In genomic region chr11:113685650-113686349, GRCh38 we compare ENCODE assay signal across 19 cellular contexts. TPM values are rescaled to one million over a fixed set of nuclear protein-coding genes. Genes with fewer than 3 reads are reported as not detected.
DNase-seq lines count a peak whose midpoint lies in the region; ATAC-seq, FAIRE-seq and TF ChIP-seq lines count a peak whose summit lies in the region.
"Had no signal": no experiment of that assay in that cellular context is flagged by ENCODE, and none has a peak within 500 bp of the region (broad histone marks: within the 10 kb centered on the region; RNA-seq: fewer than 3 reads in every experiment).

No MANE protein-coding gene starts in this region.

- H3F3A ChIP-seq in PC-3 (ENCODE audit: low read length, unreplicated experiment) = no peaks in the 10 kb centered on the region

- H3K4me2 ChIP-seq in astrocyte (ENCODE audit: low read length) (no peak overlapping the region), PC-3 (ENCODE audit: low read length) (no peak overlapping the region)

- no peak for TF ChIP-seq POLR2A in heart left ventricle (IDR thresholded peaks at IDR 0.05)

- H3K36me3 ChIP-seq in astrocyte (ENCODE audit: insufficient read depth, low read length) (no peaks in the 10 kb centered on the region), heart left ventricle (no peaks in the 10 kb centered on the region), PC-3 (ENCODE audit: low read depth, low read length) (no peaks in the 10 kb centered on the region)
- H3K36me3 ChIP-seq: colonic mucosa, left ventricle myocardium inferior, thyroid gland had no signal

- peak; percentile 35 for DNase-seq in GM12865 (ENCODE audit: low read depth)
- DNase-seq in astrocyte (ENCODE audit: low read depth) = no peak
- DNase-seq in heart left ventricle = no peak
- DNase-seq in left ventricle myocardium superior = no peak
- DNase-seq in PC-3 = no peak
- DNase-seq: activated CD4-positive, alpha-beta T cell treated with anti-CD3 and anti-CD28 coated beads for 1 hour; activated effector memory CD4-positive, alpha-beta T cell treated with Interleukin-2 at 50 U/mL for 16 hours; activated naive CD8-positive, alpha-beta T cell treated with anti-CD3 and anti-CD28 coated beads, Interleukin-2, amount 50 U/mL, for 24 hours; CD4-positive, CD25-positive, alpha-beta regulatory T cell; colonic mucosa; DMS79; left ventricle myocardium inferior; NCI-H187; thyroid gland had no signal

- CTCF ChIA-PET in PC-3 (lab: Charles Lee) = no interaction called here

- H3K9me3 Mint-ChIP-seq in astrocyte (ENCODE audit: unreplicated experiment) = peaks cover 5% of the 10 kb centered on the region
- H3K9me3 Mint-ChIP-seq: activated naive CD8-positive, alpha-beta T cell treated with anti-CD3 and anti-CD28 coated beads, Interleukin-2, amount 50 U/mL, for 24 hours; CD4-positive, CD25-positive, alpha-beta regulatory T cell; IgD-negative memory B cell had no signal

- peak overlapping the region; percentile 75 for H3K27ac Mint-ChIP-seq in astrocyte (ENCODE audit: unreplicated experiment)
- H3K27ac Mint-ChIP-seq: activated naive CD8-positive, alpha-beta T cell treated with anti-CD3 and anti-CD28 coated beads, Interleukin-2, amount 50 U/mL, for 24 hours; CD4-positive, CD25-positive, alpha-beta regulatory T cell; IgD-negative memory B cell had no signal

- TF ChIP-seq CTCF in GM12865 (IDR thresholded peaks at IDR 0.05; ENCODE audit: insufficient read depth, low read depth, low read length, missing control alignments) (no peak), astrocyte (IDR thresholded peaks at IDR 0.05; ENCODE audit: insufficient read depth, low read depth, low read length) (no peak), heart left ventricle (IDR thresholded peaks at IDR 0.05) (no peak), PC-3 (conservative IDR thresholded peaks at IDR 0.05; ENCODE audit: low read depth, low read length) (no peak)

- H3K4me3 ChIP-seq in GM12865 (ENCODE audit: low read depth, low read length) (no peak overlapping the region), astrocyte (ENCODE audit: insufficient read depth, low read depth, low read length) (no peak overlapping the region), heart left ventricle (no peak overlapping the region), PC-3 (ENCODE audit: low read length) (no peak overlapping the region)
- H3K4me3 ChIP-seq: colonic mucosa, left ventricle myocardium inferior, thyroid gland had no signal

- H3K36me3 Mint-ChIP-seq in astrocyte (ENCODE audit: low read depth, unreplicated experiment) = peaks cover 2% of the 10 kb centered on the region

- peak; percentile 46 for ATAC-seq in GM18909 (IDR thresholded peaks at IDR 0.05; ENCODE audit: poor library complexity, unreplicated experiment)
- peak; percentile 53 for ATAC-seq in HG03108 (IDR thresholded peaks at IDR 0.05; ENCODE audit: unreplicated experiment)
- no peak for ATAC-seq in heart left ventricle
- ATAC-seq in left ventricle myocardium superior = no peak
- ATAC-seq in HG02798 (IDR thresholded peaks at IDR 0.05; ENCODE audit: poor library complexity, unreplicated experiment) = no peak
- ATAC-seq in PC-3 = no peak
- ATAC-seq: activated naive CD8-positive, alpha-beta T cell treated with anti-CD3 and anti-CD28 coated beads, Interleukin-2, amount 50 U/mL, for 24 hours had no signal

- WGBS in heart left ventricle, 4 donors = 55 to 64% (median 63%) methylated on average over 2 of the region's 2 CpGs

- peaks cover 28% of the 10 kb centered on the region for H3K27me3 Mint-ChIP-seq in astrocyte (ENCODE audit: low read depth, unreplicated experiment)
- H3K27me3 Mint-ChIP-seq: activated naive CD8-positive, alpha-beta T cell treated with anti-CD3 and anti-CD28 coated beads, Interleukin-2, amount 50 U/mL, for 24 hours; CD4-positive, CD25-positive, alpha-beta regulatory T cell had no signal

- FAIRE-seq in astrocyte (lab: Jason Lieb, UNC) = no peak
- FAIRE-seq: endometrium had no signal

- H2AFZ ChIP-seq in astrocyte (ENCODE audit: low read depth, low read length) (no peak overlapping the region), PC-3 (ENCODE audit: low read length) (no peak overlapping the region)

- H3K4me3 Mint-ChIP-seq in astrocyte (ENCODE audit: unreplicated experiment) = no peak overlapping the region
- H3K4me3 Mint-ChIP-seq: activated naive CD8-positive, alpha-beta T cell treated with anti-CD3 and anti-CD28 coated beads, Interleukin-2, amount 50 U/mL, for 24 hours; CD4-positive, CD25-positive, alpha-beta regulatory T cell; IgD-negative memory B cell had no signal

- intact Hi-C loops in heart left ventricle (cut with DNase I) (no loop called here), left ventricle myocardium superior (cut with micrococcal nuclease) (no loop called here), PC-3 (cut with micrococcal nuclease) (no loop called here)

- no peaks in the 10 kb centered on the region for H4K20me1 ChIP-seq in astrocyte (ENCODE audit: insufficient read depth, low read length)
- no peaks in the 10 kb centered on the region for H4K20me1 ChIP-seq in PC-3 (ENCODE audit: low read length)

- POLR2A ChIA-PET in PC-3 (lab: Charles Lee; ENCODE audit: unreplicated experiment) = no interaction called here

- BruUV-seq in PC-3 (replicated peaks; lab: Mats Ljungman, UMichigan) = no TSS peak

- H3K27me3 ChIP-seq in astrocyte (ENCODE audit: insufficient read depth, low read length) (peaks cover 5% of the 10 kb centered on the region), heart left ventricle (no peaks in the 10 kb centered on the region), PC-3 (ENCODE audit: low read length) (no peaks in the 10 kb centered on the region)
- H3K27me3 ChIP-seq: colonic mucosa, thyroid gland had no signal

- H3K9me3 ChIP-seq in astrocyte (ENCODE audit: insufficient read depth, low read depth, low read length) (no peaks in the 10 kb centered on the region), heart left ventricle (no peaks in the 10 kb centered on the region), PC-3 (ENCODE audit: low read length) (no peaks in the 10 kb centered on the region)
- H3K9me3 ChIP-seq: colonic mucosa, left ventricle myocardium inferior, thyroid gland had no signal

- H3K4me1 ChIP-seq in astrocyte (ENCODE audit: insufficient read depth, low read length) (peaks cover 22% of the 10 kb centered on the region), heart left ventricle (peaks cover 0 to 3% (median 0%) of the 10 kb centered on the region in 12 donors), PC-3 (ENCODE audit: insufficient read depth, low read length) (peaks cover 25% of the 10 kb centered on the region)
- H3K4me1 ChIP-seq: left ventricle myocardium inferior had no signal

- H3K9me2 ChIP-seq in PC-3 (replicated peaks; ENCODE audit: low read length) = no peaks in the 10 kb centered on the region

- H3K27ac ChIP-seq in astrocyte (ENCODE audit: low read depth, low read length) = no peak overlapping the region
- no peak overlapping the region for H3K27ac ChIP-seq in heart left ventricle
- H3K27ac ChIP-seq in PC-3 (ENCODE audit: low read length) = no peak overlapping the region
- H3K27ac ChIP-seq: colonic mucosa, left ventricle myocardium inferior, thyroid gland had no signal

- H3K4me1 Mint-ChIP-seq in astrocyte (ENCODE audit: low read depth, unreplicated experiment) = peaks cover 17% of the 10 kb centered on the region
- H3K4me1 Mint-ChIP-seq: activated naive CD8-positive, alpha-beta T cell treated with anti-CD3 and anti-CD28 coated beads, Interleukin-2, amount 50 U/mL, for 24 hours had no signal

- H3K79me2 ChIP-seq in astrocyte (ENCODE audit: insufficient read depth, low read length) (no peaks in the 10 kb centered on the region), PC-3 (ENCODE audit: low read length) (no peaks in the 10 kb centered on the region)

- no peak overlapping the region for H3K9ac ChIP-seq in astrocyte (ENCODE audit: low read length)
- H3K9ac ChIP-seq in PC-3 (ENCODE audit: low read length) = no peak overlapping the region

RNA-seq across cellular contexts. Expression of gene TMPRSS5, which starts 20.3 kb away (rescaled TPM):
- total RNA-seq in astrocyte = 0.34 and 0.38 TPM in 2 replicates
- 1 to 10 TPM in 2 of 9 donors, under 1 TPM in 6, not detected in 1; 0.16 to 1.2 (median 0.49) TPM for total RNA-seq in heart left ventricle
- polyA plus RNA-seq in heart left ventricle = under 1 TPM; 0.15 to 0.50 TPM
- 0.69 TPM for total RNA-seq in left ventricle myocardium superior
- total RNA-seq in PC-3 (2014; rRNA removed) = 0.07 and 1.4 TPM in 2 replicates
- polyA plus RNA-seq: IgD-negative memory B cell had no signal

Comparison
In these comparisons a context has a peak if more than half of its experiments do, and no peak if none do; other contexts are left out.
1. ATAC-seq: peak in GM18909 (single experiment) and HG03108 (single experiment); none in heart left ventricle (0 of 4), left ventricle myocardium superior (single experiment), HG02798 (single experiment) and PC-3 (single experiment).